ENCODE assay signal across 1 cellular context in genomic region chr2:27057184-27057583, GRCh38.
TF ChIP-seq lines count a peak whose summit lies in the region.

No MANE protein-coding gene starts in this region.

TF ChIP-seq in HepG2, 621 proteins besides CTCF, POLR2A, EP300 and RAD21:
- TF ChIP-seq ZNF333 (CRISPR knock-in tag; IDR thresholded peaks at IDR 0.05; ENCODE audit: borderline replicate concordance): no peak
- no peak for TF ChIP-seq ZBTB7B (CRISPR knock-in tag; IDR thresholded peaks at IDR 0.05)
- 0 out of 2 replicates have a peak, but pooled peaks have one; percentile 17 for TF ChIP-seq RBFOX2 (IDR thresholded peaks at IDR 0.05; ENCODE audit: low read depth, low read length)
- no peak for TF ChIP-seq GABPB1 (CRISPR knock-in tag; IDR thresholded peaks at IDR 0.05)
- TF ChIP-seq ZNF615 (CRISPR knock-in tag; IDR thresholded peaks at IDR 0.05; ENCODE audit: borderline replicate concordance): no peak
